Comparison of ENCODE assay signal across 19 cellular contexts in the genomic region with DNA sequence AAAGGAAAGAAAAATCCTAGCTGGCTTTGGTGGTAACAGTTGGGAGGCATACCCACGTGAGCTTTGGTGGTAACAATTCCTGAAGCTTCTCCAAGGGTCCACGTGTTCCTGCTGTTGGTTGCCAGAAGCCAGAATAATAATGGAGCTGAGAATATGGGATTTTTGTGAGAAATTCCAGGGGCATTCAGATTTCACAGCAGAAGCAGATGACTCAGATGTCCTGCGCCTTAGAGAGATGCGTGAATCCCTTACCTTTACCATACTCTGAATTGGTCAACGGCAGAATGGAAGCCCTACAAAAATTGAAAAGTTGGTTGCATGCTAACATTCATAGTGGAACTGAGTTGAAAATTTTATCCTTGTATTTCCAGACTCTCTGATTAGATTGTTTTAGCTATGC. TPM values are rescaled to one million over a fixed set of nuclear protein-coding genes. Genes with fewer than 3 reads are reported as not detected.
A peak's percentile ranks its signal among the peaks of the same experiment; 100 is the strongest.
DNase-seq lines count a peak whose midpoint lies in the region; ATAC-seq, FAIRE-seq and TF ChIP-seq lines count a peak whose summit lies in the region.
"Had no signal": no experiment of that assay in that cellular context is flagged by ENCODE, and none has a peak within 500 bp of the region (broad histone marks: within the 10 kb centered on the region; RNA-seq: fewer than 3 reads in every experiment).

No MANE protein-coding gene starts in this region.

- H3K9ac ChIP-seq in OCI-LY3 (ENCODE audit: low read length): no peak overlapping the region
- H3K9ac ChIP-seq in GM12878 (ENCODE audit: control insufficient read depth, insufficient read depth, low read length): 0 out of 2 replicates have a peak overlapping the region, but pooled peaks have one; percentile 9

- ATAC-seq in GM12878 (no peak), GM18909 (IDR thresholded peaks at IDR 0.05; ENCODE audit: poor library complexity, unreplicated experiment) (no peak)
- no peak for ATAC-seq in stimulated activated effector memory CD8-positive, alpha-beta T cell treated with anti-CD3 and anti-CD28 coated beads, Interleukin-12 subunit alpha, Interleukin-12 subunit beta, amount 100 ng/mL, for 72 hours
- ATAC-seq: heart left ventricle; naive thymus-derived CD8-positive, alpha-beta T cell; pancreas; right lobe of liver; T-cell had no signal

- H3K36me3 Mint-ChIP-seq in activated naive CD4-positive, alpha-beta T cell treated with anti-CD3 and anti-CD28 coated beads for 36 hours (ENCODE audit: low read depth): peaks cover under 1% of the 10 kb centered on the region
- peaks cover 5% of the 10 kb centered on the region for H3K36me3 Mint-ChIP-seq in stimulated activated effector memory CD8-positive, alpha-beta T cell treated with anti-CD3 and anti-CD28 coated beads, Interleukin-12 subunit alpha, Interleukin-12 subunit beta, amount 100 ng/mL, for 72 hours
- H3K36me3 Mint-ChIP-seq: naive thymus-derived CD8-positive, alpha-beta T cell; T-cell had no signal

- intact Hi-C loops in activated naive CD4-positive, alpha-beta T cell treated with anti-CD3 and anti-CD28 coated beads for 36 hours (cut with micrococcal nuclease): loop anchor here (1.0 to 2.0 kb wide), 5 partner anchors 70 to 1602 kb away; partner anchors contain the start of gene SMS
- intact Hi-C loops in GM12878 (cut with micrococcal nuclease; ENCODE audit: unreplicated experiment) (no loop called here), uterus (cut with DNase I; ENCODE audit: low total_unique reads) (no loop called here), tibial artery (cut with DNase I; ENCODE audit: low total_unique reads) (no loop called here)

- CTCF ChIA-PET in activated naive CD4-positive, alpha-beta T cell treated with anti-CD3 and anti-CD28 coated beads for 36 hours (lab: Charles Lee): no interaction called here
- CTCF ChIA-PET in GM12878 (lab: Yijun Ruan, JAX): interaction anchor here (0.7 to 3.8 kb wide), 11 partner anchors 9 to 76 kb away, joined by 3 to 23 read pairs (median 4); no protein-coding TSS in a partner anchor

- H3K4me1 ChIP-seq in OCI-LY3 (ENCODE audit: low read length): peaks cover 42% of the 10 kb centered on the region
- peaks cover 20% of the 10 kb centered on the region for H3K4me1 ChIP-seq in GM12878 (ENCODE audit: control insufficient read depth, insufficient read depth, low read length)
- no peaks in the 10 kb centered on the region for H3K4me1 ChIP-seq in uterus
- no peaks in the 10 kb centered on the region for H3K4me1 ChIP-seq in tibial artery
- H3K4me1 ChIP-seq: pancreas, right lobe of liver, vagina had no signal

- in situ Hi-C loops in GM12878 (cut with MboI): no loop called here

- H3K79me2 ChIP-seq in OCI-LY3 (ENCODE audit: low read length) (no peaks in the 10 kb centered on the region), GM12878 (ENCODE audit: control insufficient read depth, insufficient read depth, low read length) (no peaks in the 10 kb centered on the region)

- SMC1A ChIA-PET in GM12878 (lab: Charles Lee; ENCODE audit: uncharacterized antibody, unreplicated experiment): interaction anchor here (0.8 to 2.9 kb wide), 20 partner anchors 8 to 136 kb away, joined by 3 to 25 read pairs (median 7); no protein-coding TSS in a partner anchor

- H3K27me3 ChIP-seq in OCI-LY3 (ENCODE audit: low read depth, low read length) (no peaks in the 10 kb centered on the region), GM12878 (replicated peaks in 1 of 2; ENCODE audit: control insufficient read depth in 2 of 2, insufficient read depth in 2 of 2, low read length in 1 of 2) (no peaks in the 10 kb centered on the region), uterus (no peaks in the 10 kb centered on the region), tibial artery (no peaks in the 10 kb centered on the region)
- H3K27me3 ChIP-seq: heart left ventricle, right lobe of liver, vagina had no signal

- H3K36me3 ChIP-seq in OCI-LY3 (replicated peaks; ENCODE audit: low read depth, low read length) (no peaks in the 10 kb centered on the region), GM12878 (ENCODE audit: control insufficient read depth in 2 of 2, insufficient read depth in 2 of 2, low read length in 1 of 2) (no peaks in the 10 kb centered on the region), uterus (no peaks in the 10 kb centered on the region), tibial artery (no peaks in the 10 kb centered on the region)
- H3K36me3 ChIP-seq: heart left ventricle, pancreas, right lobe of liver, vagina had no signal

- no peak for TF ChIP-seq POLR2A in GM12878 (IDR thresholded peaks at IDR 0.05; ENCODE audit: low read depth, low read length)
- no peak for TF ChIP-seq POLR2A in uterus (IDR thresholded peaks at IDR 0.05)

- H3K27ac ChIP-seq in OCI-LY3 (ENCODE audit: low read length): no peak overlapping the region
- H3K27ac ChIP-seq in GM12878 (ENCODE audit: control insufficient read depth, insufficient read depth): peak overlapping the region; percentile 60
- no peak overlapping the region for H3K27ac ChIP-seq in uterus
- no peak overlapping the region for H3K27ac ChIP-seq in tibial artery
- H3K27ac ChIP-seq: heart left ventricle, pancreas, right lobe of liver, vagina had no signal

- DNase-seq in activated naive CD4-positive, alpha-beta T cell treated with anti-CD3 and anti-CD28 coated beads for 36 hours: no peak
- DNase-seq in activated naive CD4-positive, alpha-beta T cell treated with Interleukin-2 at 50 U/mL for 16 hours: no peak
- DNase-seq in GM12878 (ENCODE audit: low read depth, low spot score) (no peak), uterus (no peak), tibial artery (no peak)
- no peak for DNase-seq in stimulated activated effector memory CD8-positive, alpha-beta T cell treated with anti-CD3 and anti-CD28 coated beads, Interleukin-12 subunit alpha, Interleukin-12 subunit beta, amount 100 ng/mL, for 72 hours (ENCODE audit: low spot score in 2 of 2)
- DNase-seq: heart left ventricle; KBM-7; naive thymus-derived CD8-positive, alpha-beta T cell; NCI-H2029 treated with DMSO at 0.1 percent for 48 hours; NCI-H510A treated with DMSO at 0.1 percent for 48 hours; pancreas; right lobe of liver; Right ventricle myocardium superior; T-cell had no signal

- FAIRE-seq in GM12878 (lab: Jason Lieb, UNC): no peak
- FAIRE-seq: pancreas had no signal

- peaks cover 64% of the 10 kb centered on the region for H3K4me1 Mint-ChIP-seq in activated naive CD4-positive, alpha-beta T cell treated with anti-CD3 and anti-CD28 coated beads for 36 hours (ENCODE audit: low read depth)
- peaks cover 42% of the 10 kb centered on the region for H3K4me1 Mint-ChIP-seq in stimulated activated effector memory CD8-positive, alpha-beta T cell treated with anti-CD3 and anti-CD28 coated beads, Interleukin-12 subunit alpha, Interleukin-12 subunit beta, amount 100 ng/mL, for 72 hours

- WGBS in GM12878 (ENCODE audit: insufficient coverage, insufficient replicate concordance, low lambda C conversion rate, missing lambda C conversion rate): 57% methylated on average over 5 of the region's 5 CpGs

- RAD21 ChIA-PET in GM12878 (lab: Charles Lee; ENCODE audit: unreplicated experiment): interaction anchor here (0.8 to 3.1 kb wide), 13 partner anchors 10 to 89 kb away, joined by 3 to 24 read pairs (median 8); no protein-coding TSS in a partner anchor

- POLR2A ChIA-PET in GM12878 (lab: Charles Lee): interaction anchor here (1.0 to 2.1 kb wide), 6 partner anchors 8 to 72 kb away, joined by 3 to 9 read pairs (median 6); no protein-coding TSS in a partner anchor

- peak overlapping the region; percentile 6; the same call in 1 of the 2 replicates for H3K4me2 ChIP-seq in OCI-LY3 (ENCODE audit: low read length)
- H3K4me2 ChIP-seq in GM12878 (ENCODE audit: control insufficient read depth, insufficient read depth): peak overlapping the region; percentile 54

- no peaks in the 10 kb centered on the region for H3K27me3 Mint-ChIP-seq in activated naive CD4-positive, alpha-beta T cell treated with anti-CD3 and anti-CD28 coated beads for 36 hours (ENCODE audit: low read depth)
- H3K27me3 Mint-ChIP-seq: naive thymus-derived CD8-positive, alpha-beta T cell; T-cell had no signal

- H3K9me3 Mint-ChIP-seq in activated naive CD4-positive, alpha-beta T cell treated with anti-CD3 and anti-CD28 coated beads for 36 hours: no peaks in the 10 kb centered on the region
- H3K9me3 Mint-ChIP-seq in stimulated activated effector memory CD8-positive, alpha-beta T cell treated with anti-CD3 and anti-CD28 coated beads, Interleukin-12 subunit alpha, Interleukin-12 subunit beta, amount 100 ng/mL, for 72 hours: no peaks in the 10 kb centered on the region
- H3K9me3 Mint-ChIP-seq: naive thymus-derived CD8-positive, alpha-beta T cell; T-cell had no signal

- TF ChIP-seq CTCF in OCI-LY3 (IDR thresholded peaks at IDR 0.05; ENCODE audit: low read depth, low read length) (no peak), GM12878 (IDR thresholded peaks at IDR 0.05 in 2 of 3, conservative IDR thresholded peaks at IDR 0.05 in 1 of 3; ENCODE audit: control insufficient read depth in 2 of 3, extremely low read depth in 1 of 3, insufficient read depth in 1 of 3, low read depth in 3 of 3, low read length in 3 of 3) (no peak), uterus (IDR thresholded peaks at IDR 0.05) (no peak), tibial artery (IDR thresholded peaks at IDR 0.05) (no peak)

- no peak for TF ChIP-seq EP300 in GM12878 (IDR thresholded peaks at IDR 0.05; ENCODE audit: borderline replicate concordance in 1 of 2, control insufficient read depth in 1 of 2, low read depth in 2 of 2, low read length in 2 of 2)

- no peaks in the 10 kb centered on the region for H3K9me3 ChIP-seq in OCI-LY3 (ENCODE audit: insufficient read depth, low read length)
- H3K9me3 ChIP-seq in GM12878 (replicated peaks; ENCODE audit: control insufficient read depth, insufficient read depth, low read length): no peaks in the 10 kb centered on the region; the same call in 1 of the 3 replicates
- no peaks in the 10 kb centered on the region for H3K9me3 ChIP-seq in uterus
- H3K9me3 ChIP-seq in tibial artery: no peaks in the 10 kb centered on the region
- H3K9me3 ChIP-seq: heart left ventricle, pancreas, right lobe of liver, vagina had no signal

- H3K4me3 Mint-ChIP-seq in activated naive CD4-positive, alpha-beta T cell treated with anti-CD3 and anti-CD28 coated beads for 36 hours: no peak overlapping the region
- H3K4me3 Mint-ChIP-seq in stimulated activated effector memory CD8-positive, alpha-beta T cell treated with anti-CD3 and anti-CD28 coated beads, Interleukin-12 subunit alpha, Interleukin-12 subunit beta, amount 100 ng/mL, for 72 hours: peak overlapping the region; percentile 25
- H3K4me3 Mint-ChIP-seq: naive thymus-derived CD8-positive, alpha-beta T cell; T-cell had no signal

- H4K20me1 ChIP-seq in OCI-LY3 (ENCODE audit: insufficient read depth, low read length) (no peaks in the 10 kb centered on the region), GM12878 (ENCODE audit: control insufficient read depth, insufficient read depth) (no peaks in the 10 kb centered on the region)

- peak overlapping the region; percentile 86 for H3K27ac Mint-ChIP-seq in activated naive CD4-positive, alpha-beta T cell treated with anti-CD3 and anti-CD28 coated beads for 36 hours
- no peak overlapping the region for H3K27ac Mint-ChIP-seq in stimulated activated effector memory CD8-positive, alpha-beta T cell treated with anti-CD3 and anti-CD28 coated beads, Interleukin-12 subunit alpha, Interleukin-12 subunit beta, amount 100 ng/mL, for 72 hours
- H3K27ac Mint-ChIP-seq: T-cell had no signal

- no peak overlapping the region for H3K4me3 ChIP-seq in OCI-LY3 (ENCODE audit: low read length)
- no peak overlapping the region for H3K4me3 ChIP-seq in GM12878
- no peak overlapping the region for H3K4me3 ChIP-seq in uterus
- H3K4me3 ChIP-seq in tibial artery: no peak overlapping the region
- H3K4me3 ChIP-seq: heart left ventricle, lung, pancreas, right lobe of liver, vagina had no signal

- TSS peak; percentile 79 for BruUV-seq in GM12878 (replicated peaks; lab: Mats Ljungman, UMichigan)

- TF ChIP-seq RAD21 in GM12878 (IDR thresholded peaks at IDR 0.05; ENCODE audit: insufficient read depth, low read depth, low read length): no peak

- H2AFZ ChIP-seq in OCI-LY3 (ENCODE audit: low read depth, low read length) (no peak overlapping the region), GM12878 (ENCODE audit: control insufficient read depth, low read depth, low read length) (no peak overlapping the region)

RNA-seq across cellular contexts. Expression of gene PHEX, which starts 28.8 kb away (rescaled TPM):
- under 1 TPM; 0.31 to 0.64 TPM for total RNA-seq in activated naive CD4-positive, alpha-beta T cell treated with anti-CD3 and anti-CD28 coated beads for 36 hours
- total RNA-seq in GM12878 (2013; cell fraction: nucleolus; rRNA removed): 20.4 and 28.3 TPM in 2 replicates
- total RNA-seq in GM12878 (2014; rRNA removed): 1.0 and 1.1 TPM in 2 replicates
- 0.85 and 0.88 TPM in 2 replicates for total RNA-seq in GM12878 (2014; rRNA removed; fragmentation: Illumina TruSeq; extraction: Trizol)
- total RNA-seq in GM12878 (2021): 0.56 TPM in 2 replicates
- 0.04 TPM for polyA plus RNA-seq in GM12878 (2011; ENCODE audit: low read depth)
- polyA plus RNA-seq in GM12878 (2011; rRNA removed): 97.2 and 103 TPM in 2 replicates
- 66.0 and 82.4 TPM in 2 replicates for polyA plus RNA-seq in GM12878 (2011; cell fraction: cytosol; rRNA removed)
- polyA plus RNA-seq in GM12878 (2011; cell fraction: nucleus; rRNA removed): 94.9 and 105 TPM in 2 replicates
- 0.03 and 0.06 TPM in 2 replicates for polyA plus RNA-seq in GM12878 (2012)
- polyA plus RNA-seq in GM12878 (2014; fragmentation: Illumina TruSeq; extraction: Trizol): 0.46 and 0.73 TPM in 2 replicates
- polyA plus RNA-seq in GM12878 (2014; fragmentation: Nextera tagmentation; extraction: Ambion mirVana): under 1 TPM; 0.33 to 0.53 TPM
- polyA plus RNA-seq in GM12878 (2014; rRNA removed): 0.24 and 0.63 TPM in 2 replicates
- under 1 TPM; 0.12 to 0.14 TPM for polyA plus RNA-seq in GM12878 (2016; fragmentation: Nextera tagmentation; extraction: Ambion mirVana)
- 292 and 342 TPM in 2 replicates for polyA minus RNA-seq in GM12878 (2011; rRNA and poly(A)+ RNA removed)
- polyA minus RNA-seq in GM12878 (2011; cell fraction: cytosol; rRNA and poly(A)+ RNA removed): 41.1 and 57.5 TPM in 2 replicates
- 259 and 287 TPM in 2 replicates for polyA minus RNA-seq in GM12878 (2011; cell fraction: nucleus; rRNA and poly(A)+ RNA removed)
- total RNA-seq in uterus: 1 to 10 TPM; 1.5 to 4.3 (median 2.3) TPM
- polyA plus RNA-seq: naive thymus-derived CD8-positive, alpha-beta T cell had no signal
